ENCODE assay signal across 18 cellular contexts in the genomic region with DNA sequence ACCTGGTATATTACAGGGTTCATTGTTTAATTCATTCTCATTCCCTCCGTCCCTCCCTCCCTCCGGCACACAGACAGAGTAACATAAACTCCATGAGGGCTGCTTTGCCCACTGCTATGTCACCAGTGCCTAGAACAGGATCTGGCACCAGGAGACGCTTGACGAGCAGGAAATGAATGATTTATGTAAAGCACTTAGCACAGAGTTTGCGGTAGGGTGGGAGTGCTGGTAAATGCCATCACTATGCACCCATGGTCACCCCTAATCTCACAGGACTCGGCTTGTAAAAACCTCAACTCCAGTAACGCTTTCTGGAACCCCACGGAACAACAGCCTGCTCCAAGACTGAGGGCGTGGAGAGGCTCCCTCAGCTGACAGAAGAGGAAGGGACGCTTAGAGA.
DNase-seq lines count a peak whose midpoint lies in the region; ATAC-seq and TF ChIP-seq lines count a peak whose summit lies in the region.
"Had no signal": no experiment of that assay in that cellular context is flagged by ENCODE, and none has a peak within 500 bp of the region (broad histone marks: within the 10 kb centered on the region; RNA-seq: fewer than 3 reads in every experiment).

No MANE protein-coding gene starts in this region.

- no peaks in the 10 kb centered on the region for H3K36me3 Mint-ChIP-seq in endothelial cell (ENCODE audit: low read depth, unreplicated experiment)
- H3K36me3 Mint-ChIP-seq: activated naive CD4-positive, alpha-beta T cell treated with anti-CD3 and anti-CD28 coated beads, Interleukin-2, amount 50 U/mL, for 24 hours; CD4-positive, alpha-beta memory T cell had no signal

- ATAC-seq in HG02610 (IDR thresholded peaks at IDR 0.05; ENCODE audit: unreplicated experiment) (no peak), HG03039 (IDR thresholded peaks at IDR 0.05; ENCODE audit: unreplicated experiment) (no peak)
- ATAC-seq: SK-N-SH treated with all-trans-retinoic acid at 6 μM for 48 hours had no signal

- peaks cover 5% of the 10 kb centered on the region for H3K27me3 Mint-ChIP-seq in endothelial cell (ENCODE audit: unreplicated experiment)
- H3K27me3 Mint-ChIP-seq: activated CD4-positive, alpha-beta T cell treated with anti-CD3 and anti-CD28 coated beads, Interleukin-2, amount 10 ng/mL, durations not matched to agents 7 days and 5 days; activated naive CD4-positive, alpha-beta T cell treated with anti-CD3 and anti-CD28 coated beads, Interleukin-2, amount 50 U/mL, for 24 hours had no signal

- H3K27ac Mint-ChIP-seq in endothelial cell (ENCODE audit: unreplicated experiment) = peak overlapping the region; percentile 30
- H3K27ac Mint-ChIP-seq: activated CD4-positive, alpha-beta T cell treated with anti-CD3 and anti-CD28 coated beads, Interleukin-2, amount 10 ng/mL, durations not matched to agents 7 days and 5 days; CD4-positive, alpha-beta memory T cell had no signal

- H3K4me3 ChIP-seq in GM12865 (ENCODE audit: low read depth, low read length) = no peak overlapping the region
- H3K4me3 ChIP-seq: lung had no signal

- no peaks in the 10 kb centered on the region for H3K9me3 Mint-ChIP-seq in endothelial cell (ENCODE audit: unreplicated experiment)
- H3K9me3 Mint-ChIP-seq: activated CD4-positive, alpha-beta T cell treated with anti-CD3 and anti-CD28 coated beads, Interleukin-2, amount 10 ng/mL, durations not matched to agents 7 days and 5 days; activated naive CD4-positive, alpha-beta T cell treated with anti-CD3 and anti-CD28 coated beads, Interleukin-2, amount 50 U/mL, for 24 hours; CD4-positive, alpha-beta memory T cell had no signal

- peaks cover 14% of the 10 kb centered on the region for H3K4me1 Mint-ChIP-seq in endothelial cell (ENCODE audit: unreplicated experiment)

- DNase-seq in GM12865 (ENCODE audit: low read depth) = peak; percentile 26
- DNase-seq in NOMO-1 treated with DMSO at 0.1 percent for 48 hours (lab: John Stamatoyannopoulos, UW; ENCODE audit: unreplicated experiment) = peak; percentile 44
- DNase-seq in endothelial cell (ENCODE audit: low spot score) = no peak
- peak; percentile 48 for DNase-seq in retina
- DNase-seq in pons (ENCODE audit: low spot score) = no peak
- DNase-seq: activated CD4-positive, alpha-beta T cell treated with anti-CD3 and anti-CD28 coated beads, Interleukin-2, amount 10 ng/mL, durations not matched to agents 7 days and 5 days; cortex of kidney; DMS 273 treated with DMSO at 0.1 percent for 48 hours; NCI-H2171; NCI-H510A treated with DMSO at 0.1 percent for 48 hours; nucleus accumbens; T-helper 2 cell had no signal

- H3K4me3 Mint-ChIP-seq in endothelial cell (ENCODE audit: unreplicated experiment) = no peak overlapping the region
- H3K4me3 Mint-ChIP-seq: activated CD4-positive, alpha-beta T cell treated with anti-CD3 and anti-CD28 coated beads, Interleukin-2, amount 10 ng/mL, durations not matched to agents 7 days and 5 days; activated naive CD4-positive, alpha-beta T cell treated with anti-CD3 and anti-CD28 coated beads, Interleukin-2, amount 50 U/mL, for 24 hours; CD4-positive, alpha-beta memory T cell had no signal

- TF ChIP-seq CTCF in GM12865 (IDR thresholded peaks at IDR 0.05; ENCODE audit: insufficient read depth, low read depth, low read length, missing control alignments) (no peak), endothelial cell (IDR thresholded peaks at IDR 0.05; ENCODE audit: unreplicated experiment) (no peak)

Comparison
In these comparisons a context has a peak if more than half of its experiments do, and no peak if none do; other contexts are left out.
1. DNase-seq: peak in GM12865 (single experiment), NOMO-1 treated with DMSO at 0.1 percent for 48 hours (single experiment) and retina (single experiment); none in endothelial cell (single experiment) and pons (single experiment).